In the genomic region with DNA sequence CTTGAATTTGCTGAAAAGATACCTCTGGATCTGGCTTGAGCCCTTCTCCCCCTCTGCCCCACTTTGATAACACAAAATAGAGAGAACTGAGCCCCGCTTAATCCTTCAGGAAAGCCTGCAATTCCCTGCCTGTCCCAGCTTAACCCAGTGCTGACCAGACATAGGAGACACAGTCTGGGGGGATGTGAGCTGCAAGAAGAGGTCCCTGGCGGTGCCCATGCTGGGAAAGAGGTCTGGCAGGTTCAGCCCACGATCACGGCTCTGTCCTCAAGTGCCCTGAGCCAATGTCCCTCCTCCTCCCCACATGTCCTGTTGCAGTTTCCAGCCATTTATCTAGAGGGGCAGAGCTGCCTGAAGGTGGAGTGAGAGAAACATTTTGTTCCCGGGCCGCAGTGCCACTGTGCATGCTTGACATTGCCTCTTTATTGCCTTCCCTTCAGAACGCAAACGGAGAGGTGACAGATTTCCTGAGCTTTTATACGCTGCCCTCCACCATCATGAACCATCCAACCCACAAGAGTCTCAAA, we compare ENCODE assay signal across 23 cellular contexts. TPM values are rescaled to one million over a fixed set of nuclear protein-coding genes. Genes with fewer than 3 reads are reported as not detected.
DNase-seq lines count a peak whose midpoint lies in the region; ATAC-seq, FAIRE-seq and TF ChIP-seq lines count a peak whose summit lies in the region.
"Had no signal": no experiment of that assay in that cellular context is flagged by ENCODE, and none has a peak within 500 bp of the region (broad histone marks: within the 10 kb centered on the region; RNA-seq: fewer than 3 reads in every experiment).

No MANE protein-coding gene starts in this region.

- H3K36me3 Mint-ChIP-seq in mesothelial cell of epicardium = peaks cover 28% of the 10 kb centered on the region
- peaks cover 25% of the 10 kb centered on the region for H3K36me3 Mint-ChIP-seq in type B pancreatic cell

- H3K4me1 Mint-ChIP-seq in mesothelial cell of epicardium (peaks cover 32% of the 10 kb centered on the region), type B pancreatic cell (ENCODE audit: unreplicated experiment) (peaks cover 20% of the 10 kb centered on the region)

- no peaks in the 10 kb centered on the region for H3K9me3 ChIP-seq in HepG2 (ENCODE audit: low read length)
- H3K9me3 ChIP-seq in right lobe of liver = no peaks in the 10 kb centered on the region
- H3K9me3 ChIP-seq: lower lobe of right lung, neutrophil, SK-N-SH, stomach had no signal

- H3K36me3 ChIP-seq in HepG2 (replicated peaks in 1 of 2; ENCODE audit: control insufficient read depth in 1 of 2, insufficient read depth in 2 of 2, low read length in 2 of 2) (peaks cover 52 to 75% of the 10 kb centered on the region in 2 experiments), right lobe of liver (peaks cover 0 to 94% (median 49%) of the 10 kb centered on the region in 4 donors)

- no peak overlapping the region for H3K4me3 ChIP-seq in HepG2 (replicated peaks in 1 of 3; ENCODE audit: insufficient read depth in 1 of 3, low read depth in 2 of 3, low read length in 3 of 3)
- no peak overlapping the region for H3K4me3 ChIP-seq in right lobe of liver
- H3K4me3 ChIP-seq: GM23248, lower lobe of right lung, stomach had no signal

- no peak for FAIRE-seq in HepG2 (lab: Jason Lieb, UNC)
- FAIRE-seq: GM12892 had no signal

- no peak overlapping the region for H3K4me3 Mint-ChIP-seq in mesothelial cell of epicardium
- no peak overlapping the region for H3K4me3 Mint-ChIP-seq in type B pancreatic cell
- H3K4me3 Mint-ChIP-seq: activated B cell treated with CpG ODN at 0.5 μM for 24 hours, immature natural killer cell had no signal

- 0 out of 2 replicates have a peak, but pooled peaks cover under 1% of the 10 kb centered on the region for H4K20me1 ChIP-seq in HepG2 (ENCODE audit: insufficient read depth, low read length)

- in situ Hi-C loops in HepG2 (cut with HindIII; ENCODE audit: extremely low pct_ligation_motif_present, low pct_unique_long_range_greater_than_20kb) = loop anchor here (10.0 kb wide), 1 partner anchor 179 kb away; no protein-coding TSS in a partner anchor

- TF ChIP-seq CTCF in HepG2 (CRISPR knock-in tag; IDR thresholded peaks at IDR 0.05) (no peak), right lobe of liver (IDR thresholded peaks at IDR 0.05) (no peak), mesothelial cell of epicardium (IDR thresholded peaks at IDR 0.05; ENCODE audit: unreplicated experiment) (no peak), type B pancreatic cell (conservative IDR thresholded peaks at IDR 0.05) (no peak)

- CTCF ChIA-PET in HepG2 (lab: Yijun Ruan, JAX; ENCODE audit: low intra/inter-chr PET ratio, low total read pairs) = interaction anchor here (1.6 kb wide), 1 partner anchor 32 kb away, joined by 4 read pairs; the partner anchor contains the start of gene ACBD4

- intact Hi-C loops in HepG2 (cut with micrococcal nuclease; ENCODE audit: unreplicated experiment) (no loop called here), right lobe of liver (cut with DNase I) (loop anchor here (5.0 to 10.0 kb wide), 2 partner anchors 69 to 71 kb away; no protein-coding TSS in a partner anchor), Right ventricle myocardium superior (cut with DNase I) (no loop called here)

- H2AFZ ChIP-seq in HepG2 (ENCODE audit: low read length) = no peak overlapping the region
- H2AFZ ChIP-seq: GM23248 had no signal

- no peaks in the 10 kb centered on the region for H3K27me3 ChIP-seq in HepG2 (ENCODE audit: control insufficient read depth in 1 of 2, insufficient read depth in 2 of 2, low read length in 2 of 2)
- H3K27me3 ChIP-seq in right lobe of liver = no peaks in the 10 kb centered on the region
- H3K27me3 ChIP-seq: neutrophil, stomach had no signal

- 97% methylated on average over 9 of the region's 9 CpGs for WGBS in HepG2 (ENCODE audit: low lambda C conversion rate)
- WGBS in right lobe of liver (ENCODE audit: insufficient coverage, low coverage, low lambda C conversion rate, missing lambda C conversion rate) = 89% methylated on average over 6 of the region's 9 CpGs

- DNase-seq in HepG2 (ENCODE audit: low spot score) (no peak), right lobe of liver (no peak), Right ventricle myocardium superior (peak; percentile 53), mesothelial cell of epicardium (ENCODE audit: low spot score in 2 of 2, unreplicated experiment in 2 of 2) (no peak), type B pancreatic cell (ENCODE audit: extremely low spot score, unreplicated experiment) (no peak), NCI-H446 (lab: John Stamatoyannopoulos, UW) (no peak), MV-4-11 (lab: John Stamatoyannopoulos, UW) (no peak)
- no peak for DNase-seq in stimulated activated CD4-positive, alpha-beta T cell treated with anti-CD3 and anti-CD28 coated beads, Interleukin-4, amount 100 ng/mL, for 24 hours
- DNase-seq: activated B cell treated with CpG ODN at 0.5 μM for 24 hours; activated CD4-positive, alpha-beta T cell treated with anti-CD3 and anti-CD28 coated beads, Interleukin-2, amount 50 U/mL, for 48 hours; activated gamma-delta T cell; COR-L47; GM23248; immature natural killer cell; Karpas-422; lower lobe of right lung; NCI-H1092; NCI-H2029 treated with DMSO at 0.1 percent for 48 hours; NCI-H510A; SK-N-SH; stomach had no signal

- no peaks in the 10 kb centered on the region for H3K79me2 ChIP-seq in HepG2 (ENCODE audit: insufficient read depth, low read length)

- no peak for ATAC-seq in HepG2
- ATAC-seq in right lobe of liver = no peak
- peak; percentile 77 for ATAC-seq in Right ventricle myocardium superior (ENCODE audit: poor library complexity)
- ATAC-seq: lower lobe of right lung had no signal

- BruUV-seq in HepG2 (replicated peaks; lab: Mats Ljungman, UMichigan) = no TSS peak

- peak overlapping the region; percentile 99 for H3K27ac Mint-ChIP-seq in mesothelial cell of epicardium
- peak overlapping the region; percentile 50 for H3K27ac Mint-ChIP-seq in type B pancreatic cell
- H3K27ac Mint-ChIP-seq: activated B cell treated with CpG ODN at 0.5 μM for 24 hours had no signal

- TF ChIP-seq POLR2A in HepG2 (IDR thresholded peaks at IDR 0.05; ENCODE audit: insufficient read depth in 1 of 2, low read depth in 2 of 2, low read length in 2 of 2) (no peak), right lobe of liver (IDR thresholded peaks at IDR 0.05) (no peak)

- peaks cover 22% of the 10 kb centered on the region for H3K4me1 ChIP-seq in HepG2 (ENCODE audit: insufficient read depth, low read length)
- no peaks in the 10 kb centered on the region for H3K4me1 ChIP-seq in right lobe of liver

- H3K9me3 Mint-ChIP-seq in mesothelial cell of epicardium (no peaks in the 10 kb centered on the region), type B pancreatic cell (no peaks in the 10 kb centered on the region)
- H3K9me3 Mint-ChIP-seq: activated B cell treated with CpG ODN at 0.5 μM for 24 hours, immature natural killer cell had no signal

- no peak overlapping the region for H3K27ac ChIP-seq in HepG2 (ENCODE audit: extremely low read length, insufficient read depth, low read length)
- no peak overlapping the region for H3K27ac ChIP-seq in right lobe of liver
- H3K27ac ChIP-seq: lower lobe of right lung, neutrophil had no signal

- POLR2A ChIA-PET in HepG2 (lab: Yijun Ruan, JAX) = interaction anchor here (1.1 to 1.7 kb wide), 4 partner anchors 19 to 98 kb away, joined by 3 to 6 read pairs (median 4); partner anchors contain the start of genes HEXIM1 and NMT1

- TF ChIP-seq EP300 in HepG2 (IDR thresholded peaks at IDR 0.05; ENCODE audit: low read depth in 2 of 2, low read length in 2 of 2) (no peak), HepG2 (CRISPR knock-in tag; IDR thresholded peaks at IDR 0.05; ENCODE audit: borderline replicate concordance) (no peak)

- no peak overlapping the region for H3K9ac ChIP-seq in HepG2 (ENCODE audit: insufficient read depth, low read depth, low read length)
- H3K9ac ChIP-seq: GM23248, SK-N-SH had no signal

- H3K4me2 ChIP-seq in HepG2 (ENCODE audit: low read depth, low read length) = no peak overlapping the region
- H3K4me2 ChIP-seq: SK-N-SH had no signal

- H3K27me3 Mint-ChIP-seq in mesothelial cell of epicardium (ENCODE audit: low read depth) (no peaks in the 10 kb centered on the region), type B pancreatic cell (no peaks in the 10 kb centered on the region)
- H3K27me3 Mint-ChIP-seq: activated B cell treated with CpG ODN at 0.5 μM for 24 hours had no signal

- no peak for TF ChIP-seq RAD21 in HepG2 (CRISPR knock-in tag; IDR thresholded peaks at IDR 0.05)

RNA-seq across cellular contexts. Expression of gene PLCD3, which starts 29.0 kb away (rescaled TPM):
- total RNA-seq in HepG2 (2016; rRNA removed; fragmentation: Illumina TruSeq; extraction: Trizol) (5.5 and 11.3 TPM in 2 replicates), right lobe of liver (10 to 100 TPM in 1 of 6 experiments, 1 to 10 TPM in 5; 2.0 to 26.4 (median 3.0) TPM), Right ventricle myocardium superior (201 TPM), mesothelial cell of epicardium (46.6 to 54.0 TPM (median 52.6 TPM) in 3 replicates), type B pancreatic cell (ENCODE audit: low replicate concordance) (45.8 and 56.1 TPM in 2 replicates)
- 5.6 and 8.7 TPM in 2 replicates for total RNA-seq in HepG2 (2016; cell fraction: cytosol; rRNA removed; fragmentation: Illumina TruSeq; extraction: Trizol; ENCODE audit: low read depth)
- 6.2 and 9.4 TPM in 2 replicates for total RNA-seq in HepG2 (2016; cell fraction: insoluble cytoplasmic fraction; rRNA removed; fragmentation: Illumina TruSeq; extraction: Trizol)
- total RNA-seq in HepG2 (2016; cell fraction: membrane; rRNA removed; fragmentation: Illumina TruSeq; extraction: Trizol) = 23.5 and 28.9 TPM in 2 replicates
- total RNA-seq in HepG2 (2016; cell fraction: nucleus; rRNA removed; fragmentation: Illumina TruSeq; extraction: Trizol) = 4.2 and 4.3 TPM in 2 replicates
- 39.1 and 46.1 TPM in 2 replicates for polyA plus RNA-seq in HepG2 (2011; rRNA removed)
- polyA plus RNA-seq in HepG2 (2011; cell fraction: cytosol; rRNA removed) = 28.6 and 40.9 TPM in 2 replicates
- polyA plus RNA-seq in HepG2 (2011; cell fraction: nucleus; rRNA removed) = 37.4 and 43.6 TPM in 2 replicates
- 8.5 and 22.4 TPM in 2 replicates for polyA plus RNA-seq in HepG2 (2012)
- 17.4 and 19.5 TPM in 2 replicates for polyA plus RNA-seq in HepG2 (2016; cell fraction: cytosol; fragmentation: Illumina TruSeq; extraction: Trizol; ENCODE audit: low read depth)
- 14.0 and 24.9 TPM in 2 replicates for polyA plus RNA-seq in HepG2 (2016; cell fraction: insoluble cytoplasmic fraction; fragmentation: Illumina TruSeq; extraction: Trizol; ENCODE audit: low read depth)
- polyA plus RNA-seq in HepG2 (2016; cell fraction: membrane; fragmentation: Illumina TruSeq; extraction: Trizol; ENCODE audit: low read depth) = 30.5 and 46.5 TPM in 2 replicates
- polyA plus RNA-seq in HepG2 (2016; cell fraction: nucleus; fragmentation: Illumina TruSeq; extraction: Trizol; ENCODE audit: insufficient read depth, low read depth) = 24.9 and 28.4 TPM in 2 replicates
- 68.8 and 256 TPM in 2 replicates for polyA minus RNA-seq in HepG2 (2011; rRNA and poly(A)+ RNA removed; ENCODE audit: low replicate concordance)
- 26.0 and 39.9 TPM in 2 replicates for polyA minus RNA-seq in HepG2 (2011; cell fraction: cytosol; rRNA and poly(A)+ RNA removed)
- 13.4 and 15.7 TPM in 2 replicates for polyA minus RNA-seq in HepG2 (2011; cell fraction: nucleus; rRNA and poly(A)+ RNA removed)

RNA-seq across cellular contexts. Expression of gene ACBD4, which starts 32.2 kb away (rescaled TPM):
- total RNA-seq in HepG2 (2016; rRNA removed; fragmentation: Illumina TruSeq; extraction: Trizol) (8.8 and 16.1 TPM in 2 replicates), right lobe of liver (10 to 100 TPM; 24.0 to 78.9 (median 56.9) TPM), Right ventricle myocardium superior (8.0 TPM), mesothelial cell of epicardium (17.0 to 17.4 TPM (median 17.4 TPM) in 3 replicates), type B pancreatic cell (ENCODE audit: low replicate concordance) (9.8 and 11.5 TPM in 2 replicates)
- total RNA-seq in HepG2 (2016; cell fraction: cytosol; rRNA removed; fragmentation: Illumina TruSeq; extraction: Trizol; ENCODE audit: low read depth) = 8.0 and 13.0 TPM in 2 replicates
- total RNA-seq in HepG2 (2016; cell fraction: insoluble cytoplasmic fraction; rRNA removed; fragmentation: Illumina TruSeq; extraction: Trizol) = 9.5 and 14.6 TPM in 2 replicates
- 12.4 and 18.3 TPM in 2 replicates for total RNA-seq in HepG2 (2016; cell fraction: membrane; rRNA removed; fragmentation: Illumina TruSeq; extraction: Trizol)
- total RNA-seq in HepG2 (2016; cell fraction: nucleus; rRNA removed; fragmentation: Illumina TruSeq; extraction: Trizol) = 15.2 and 17.1 TPM in 2 replicates
- polyA plus RNA-seq in HepG2 (2011; rRNA removed) = 26.9 and 34.1 TPM in 2 replicates
- polyA plus RNA-seq in HepG2 (2011; cell fraction: cytosol; rRNA removed) = 12.2 and 17.4 TPM in 2 replicates
- polyA plus RNA-seq in HepG2 (2011; cell fraction: nucleus; rRNA removed) = 71.5 and 77.5 TPM in 2 replicates
- 16.9 and 20.5 TPM in 2 replicates for polyA plus RNA-seq in HepG2 (2012)
- 9.2 and 14.3 TPM in 2 replicates for polyA plus RNA-seq in HepG2 (2016; cell fraction: cytosol; fragmentation: Illumina TruSeq; extraction: Trizol; ENCODE audit: low read depth)
- 9.9 and 13.7 TPM in 2 replicates for polyA plus RNA-seq in HepG2 (2016; cell fraction: insoluble cytoplasmic fraction; fragmentation: Illumina TruSeq; extraction: Trizol; ENCODE audit: low read depth)
- polyA plus RNA-seq in HepG2 (2016; cell fraction: membrane; fragmentation: Illumina TruSeq; extraction: Trizol; ENCODE audit: low read depth) = 10.5 and 15.2 TPM in 2 replicates
- 36.2 and 39.6 TPM in 2 replicates for polyA plus RNA-seq in HepG2 (2016; cell fraction: nucleus; fragmentation: Illumina TruSeq; extraction: Trizol; ENCODE audit: insufficient read depth, low read depth)
- 6.9 and 21.9 TPM in 2 replicates for polyA minus RNA-seq in HepG2 (2011; rRNA and poly(A)+ RNA removed; ENCODE audit: low replicate concordance)
- polyA minus RNA-seq in HepG2 (2011; cell fraction: cytosol; rRNA and poly(A)+ RNA removed) = 8.3 and 8.4 TPM in 2 replicates
- polyA minus RNA-seq in HepG2 (2011; cell fraction: nucleus; rRNA and poly(A)+ RNA removed) = 26.9 and 36.2 TPM in 2 replicates

RNA-seq across cellular contexts. Expression of gene NMT1, which starts 42.2 kb away (rescaled TPM):
- total RNA-seq in HepG2 (2016; rRNA removed; fragmentation: Illumina TruSeq; extraction: Trizol) (142 and 194 TPM in 2 replicates), right lobe of liver (10 to 100 TPM; 50.8 to 76.7 (median 72.0) TPM), Right ventricle myocardium superior (84.5 TPM), mesothelial cell of epicardium (80.6 to 86.1 TPM (median 80.9 TPM) in 3 replicates), type B pancreatic cell (ENCODE audit: low replicate concordance) (97.0 and 98.8 TPM in 2 replicates)
- total RNA-seq in HepG2 (2016; cell fraction: cytosol; rRNA removed; fragmentation: Illumina TruSeq; extraction: Trizol; ENCODE audit: low read depth) = 26.5 and 28.3 TPM in 2 replicates
- total RNA-seq in HepG2 (2016; cell fraction: insoluble cytoplasmic fraction; rRNA removed; fragmentation: Illumina TruSeq; extraction: Trizol) = 140 and 195 TPM in 2 replicates
- 38.6 and 40.6 TPM in 2 replicates for total RNA-seq in HepG2 (2016; cell fraction: membrane; rRNA removed; fragmentation: Illumina TruSeq; extraction: Trizol)
- total RNA-seq in HepG2 (2016; cell fraction: nucleus; rRNA removed; fragmentation: Illumina TruSeq; extraction: Trizol) = 107 and 123 TPM in 2 replicates
- 71.9 and 75.7 TPM in 2 replicates for polyA plus RNA-seq in HepG2 (2011; rRNA removed)
- 38.6 and 40.9 TPM in 2 replicates for polyA plus RNA-seq in HepG2 (2011; cell fraction: cytosol; rRNA removed)
- 44.4 and 51.3 TPM in 2 replicates for polyA plus RNA-seq in HepG2 (2011; cell fraction: nucleus; rRNA removed)
- polyA plus RNA-seq in HepG2 (2012) = 109 and 117 TPM in 2 replicates
- 13.3 and 16.4 TPM in 2 replicates for polyA plus RNA-seq in HepG2 (2016; cell fraction: cytosol; fragmentation: Illumina TruSeq; extraction: Trizol; ENCODE audit: low read depth)
- 189 and 216 TPM in 2 replicates for polyA plus RNA-seq in HepG2 (2016; cell fraction: insoluble cytoplasmic fraction; fragmentation: Illumina TruSeq; extraction: Trizol; ENCODE audit: low read depth)
- 22.9 and 24.5 TPM in 2 replicates for polyA plus RNA-seq in HepG2 (2016; cell fraction: membrane; fragmentation: Illumina TruSeq; extraction: Trizol; ENCODE audit: low read depth)
- polyA plus RNA-seq in HepG2 (2016; cell fraction: nucleus; fragmentation: Illumina TruSeq; extraction: Trizol; ENCODE audit: insufficient read depth, low read depth) = 111 and 125 TPM in 2 replicates
- polyA minus RNA-seq in HepG2 (2011; rRNA and poly(A)+ RNA removed; ENCODE audit: low replicate concordance) = 63.5 and 95.4 TPM in 2 replicates
- 254 and 276 TPM in 2 replicates for polyA minus RNA-seq in HepG2 (2011; cell fraction: cytosol; rRNA and poly(A)+ RNA removed)
- 44.7 and 70.7 TPM in 2 replicates for polyA minus RNA-seq in HepG2 (2011; cell fraction: nucleus; rRNA and poly(A)+ RNA removed)

RNA-seq across cellular contexts. Expression of gene HEXIM1, which starts 44.9 kb away (rescaled TPM):
- total RNA-seq in HepG2 (2016; rRNA removed; fragmentation: Illumina TruSeq; extraction: Trizol) (10.5 and 14.8 TPM in 2 replicates), right lobe of liver (10 to 100 TPM; 14.0 to 27.1 (median 19.6) TPM), Right ventricle myocardium superior (31.2 TPM), mesothelial cell of epicardium (38.2 to 40.6 TPM (median 38.8 TPM) in 3 replicates), type B pancreatic cell (ENCODE audit: low replicate concordance) (27.5 and 34.5 TPM in 2 replicates)
- total RNA-seq in HepG2 (2016; cell fraction: cytosol; rRNA removed; fragmentation: Illumina TruSeq; extraction: Trizol; ENCODE audit: low read depth) = 2.7 and 3.3 TPM in 2 replicates
- total RNA-seq in HepG2 (2016; cell fraction: insoluble cytoplasmic fraction; rRNA removed; fragmentation: Illumina TruSeq; extraction: Trizol) = 11.7 and 13.0 TPM in 2 replicates
- total RNA-seq in HepG2 (2016; cell fraction: membrane; rRNA removed; fragmentation: Illumina TruSeq; extraction: Trizol) = 8.9 and 9.5 TPM in 2 replicates
- 13.8 and 14.0 TPM in 2 replicates for total RNA-seq in HepG2 (2016; cell fraction: nucleus; rRNA removed; fragmentation: Illumina TruSeq; extraction: Trizol)
- 16.3 and 16.6 TPM in 2 replicates for polyA plus RNA-seq in HepG2 (2011; rRNA removed)
- polyA plus RNA-seq in HepG2 (2011; cell fraction: cytosol; rRNA removed) = 13.7 and 14.0 TPM in 2 replicates
- 34.1 and 37.3 TPM in 2 replicates for polyA plus RNA-seq in HepG2 (2011; cell fraction: nucleus; rRNA removed)
- 17.5 and 20.8 TPM in 2 replicates for polyA plus RNA-seq in HepG2 (2012)
- 2.7 and 3.3 TPM in 2 replicates for polyA plus RNA-seq in HepG2 (2016; cell fraction: cytosol; fragmentation: Illumina TruSeq; extraction: Trizol; ENCODE audit: low read depth)
- polyA plus RNA-seq in HepG2 (2016; cell fraction: insoluble cytoplasmic fraction; fragmentation: Illumina TruSeq; extraction: Trizol; ENCODE audit: low read depth) = 36.1 and 41.5 TPM in 2 replicates
- polyA plus RNA-seq in HepG2 (2016; cell fraction: membrane; fragmentation: Illumina TruSeq; extraction: Trizol; ENCODE audit: low read depth) = 10.3 and 12.9 TPM in 2 replicates
- polyA plus RNA-seq in HepG2 (2016; cell fraction: nucleus; fragmentation: Illumina TruSeq; extraction: Trizol; ENCODE audit: insufficient read depth, low read depth) = 51.0 and 51.8 TPM in 2 replicates
- 8.8 and 11.0 TPM in 2 replicates for polyA minus RNA-seq in HepG2 (2011; rRNA and poly(A)+ RNA removed; ENCODE audit: low replicate concordance)
- polyA minus RNA-seq in HepG2 (2011; cell fraction: cytosol; rRNA and poly(A)+ RNA removed) = 10.7 and 11.5 TPM in 2 replicates
- polyA minus RNA-seq in HepG2 (2011; cell fraction: nucleus; rRNA and poly(A)+ RNA removed) = 17.1 and 27.5 TPM in 2 replicates

RNA-seq across cellular contexts. Expression of gene DCAKD, which starts 51.9 kb away (rescaled TPM):
- total RNA-seq in HepG2 (2016; rRNA removed; fragmentation: Illumina TruSeq; extraction: Trizol) (29.2 and 31.1 TPM in 2 replicates), right lobe of liver (10 to 100 TPM; 13.2 to 20.6 (median 16.6) TPM), Right ventricle myocardium superior (25.3 TPM), mesothelial cell of epicardium (83.2 to 86.0 TPM (median 83.2 TPM) in 3 replicates), type B pancreatic cell (ENCODE audit: low replicate concordance) (40.3 and 57.5 TPM in 2 replicates)
- total RNA-seq in HepG2 (2016; cell fraction: cytosol; rRNA removed; fragmentation: Illumina TruSeq; extraction: Trizol; ENCODE audit: low read depth) = 17.8 and 18.9 TPM in 2 replicates
- 29.3 and 30.4 TPM in 2 replicates for total RNA-seq in HepG2 (2016; cell fraction: insoluble cytoplasmic fraction; rRNA removed; fragmentation: Illumina TruSeq; extraction: Trizol)
- total RNA-seq in HepG2 (2016; cell fraction: membrane; rRNA removed; fragmentation: Illumina TruSeq; extraction: Trizol) = 31.0 and 36.7 TPM in 2 replicates
- total RNA-seq in HepG2 (2016; cell fraction: nucleus; rRNA removed; fragmentation: Illumina TruSeq; extraction: Trizol) = 13.3 and 14.3 TPM in 2 replicates
- polyA plus RNA-seq in HepG2 (2011; rRNA removed) = 25.9 and 30.2 TPM in 2 replicates
- 27.0 and 35.9 TPM in 2 replicates for polyA plus RNA-seq in HepG2 (2011; cell fraction: cytosol; rRNA removed)
- polyA plus RNA-seq in HepG2 (2011; cell fraction: nucleus; rRNA removed) = 35.9 and 42.1 TPM in 2 replicates
- 21.9 and 25.6 TPM in 2 replicates for polyA plus RNA-seq in HepG2 (2012)
- 14.2 and 18.1 TPM in 2 replicates for polyA plus RNA-seq in HepG2 (2016; cell fraction: cytosol; fragmentation: Illumina TruSeq; extraction: Trizol; ENCODE audit: low read depth)
- polyA plus RNA-seq in HepG2 (2016; cell fraction: insoluble cytoplasmic fraction; fragmentation: Illumina TruSeq; extraction: Trizol; ENCODE audit: low read depth) = 30.0 and 35.6 TPM in 2 replicates
- polyA plus RNA-seq in HepG2 (2016; cell fraction: membrane; fragmentation: Illumina TruSeq; extraction: Trizol; ENCODE audit: low read depth) = 26.8 and 28.1 TPM in 2 replicates
- 28.5 and 31.2 TPM in 2 replicates for polyA plus RNA-seq in HepG2 (2016; cell fraction: nucleus; fragmentation: Illumina TruSeq; extraction: Trizol; ENCODE audit: insufficient read depth, low read depth)
- 34.7 and 107 TPM in 2 replicates for polyA minus RNA-seq in HepG2 (2011; rRNA and poly(A)+ RNA removed; ENCODE audit: low replicate concordance)
- polyA minus RNA-seq in HepG2 (2011; cell fraction: cytosol; rRNA and poly(A)+ RNA removed) = 36.1 and 39.1 TPM in 2 replicates
- polyA minus RNA-seq in HepG2 (2011; cell fraction: nucleus; rRNA and poly(A)+ RNA removed) = 14.9 and 19.5 TPM in 2 replicates

Comparison
In these comparisons a context has a peak if more than half of its experiments do, and no peak if none do; other contexts are left out.
1. intact Hi-C loops: an anchor here in right lobe of liver (5.0 to 10.0 kb wide); none called in HepG2 and Right ventricle myocardium superior.